Comparison of ENCODE assay signal across 8 cellular contexts in the genomic region with DNA sequence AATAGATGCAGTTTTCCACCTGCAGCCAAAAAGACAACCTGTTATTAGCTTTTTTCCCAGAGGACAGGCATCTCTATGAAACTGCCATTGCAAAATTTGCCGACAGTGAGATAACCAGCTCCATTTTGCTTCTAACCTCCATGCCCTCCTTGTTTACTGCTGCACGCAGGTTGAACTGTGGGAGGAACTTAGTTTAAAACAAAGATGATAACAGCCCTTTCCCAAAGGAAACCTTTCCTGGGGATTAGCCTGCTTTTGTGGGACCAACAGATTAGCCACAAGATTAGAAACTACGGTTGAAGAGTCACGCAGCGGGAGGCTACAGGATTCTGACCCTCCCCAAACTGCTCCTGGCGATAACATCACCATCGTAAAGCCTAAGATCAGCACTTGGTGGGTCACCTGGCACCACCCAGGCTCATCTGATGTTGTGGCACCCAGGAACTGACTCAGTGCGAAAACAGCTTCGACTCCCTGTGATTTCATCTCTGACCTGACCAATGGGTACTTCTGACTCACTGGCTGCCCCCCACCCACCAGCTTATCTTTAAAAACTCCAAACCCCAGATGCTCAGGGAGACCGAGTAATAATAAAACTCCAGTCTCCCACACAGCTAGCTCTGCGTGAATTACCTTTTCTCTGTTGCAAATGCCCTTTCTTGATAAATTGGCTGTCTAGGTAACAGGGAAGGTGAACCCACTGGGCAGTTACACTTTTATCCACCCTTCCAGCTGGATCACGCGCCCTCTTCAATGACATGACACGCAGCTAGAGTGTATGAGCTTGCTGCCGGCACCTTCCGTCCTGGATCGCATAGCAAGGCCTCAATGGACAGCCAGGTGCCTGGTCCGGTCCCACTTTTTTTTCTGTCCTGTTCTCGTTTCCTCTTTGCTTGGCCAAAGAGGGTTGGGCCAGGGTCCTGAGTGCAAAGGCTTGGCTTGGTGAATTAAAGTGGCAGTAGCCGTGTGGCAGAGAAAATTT. TPM values are rescaled to one million over a fixed set of nuclear protein-coding genes. Genes with fewer than 3 reads are reported as not detected.
DNase-seq lines count a peak whose midpoint lies in the region; ATAC-seq and TF ChIP-seq lines count a peak whose summit lies in the region.

No MANE protein-coding gene starts in this region.

- DNase-seq in IMR-90 (no peak), fibroblast of villous mesenchyme (ENCODE audit: low read depth) (peak; percentile 87), sigmoid colon (peak; percentile 56), AG08396 (ENCODE audit: low spot score) (no peak)
- peak; percentile 54 for DNase-seq in activated CD8-positive, alpha-beta memory T cell treated with anti-CD3 and anti-CD28 coated beads, Interleukin-2, amount 50 U/mL, for 4 hours

- H3K27ac ChIP-seq in BLaER1 treated with 17β-estradiol and CSF1 and Interleukin-3, amounts not matched to agents 10 nM and 100 nM, result peak overlapping the region in 9 of 11 experiments; percentile 73 to 94 (median 84); a peak in 15 of 22 replicates
- H3K27ac ChIP-seq in IMR-90 (ENCODE audit: insufficient read depth, low read length) (peak overlapping the region; percentile 94), sigmoid colon (peak overlapping the region; percentile 91 to 94 (median 92))

- no peak overlapping the region for H3K56ac ChIP-seq in IMR-90 (ENCODE audit: extremely low read depth, insufficient read depth, low read length)

- peaks cover 9% of the 10 kb centered on the region; the same call in 1 of the 2 replicates for H3K9me1 ChIP-seq in IMR-90 (ENCODE audit: insufficient read depth, low read length)

- H4K8ac ChIP-seq in IMR-90 (ENCODE audit: low read depth in 2 of 2, low read length in 2 of 2), result peak overlapping the region in 1 of 2 experiments; percentile 50; a peak in 1 of 4 replicates

- peaks cover 38 to 55% (median 47%) of the 10 kb centered on the region in 11 experiments for H3K36me3 ChIP-seq in BLaER1 treated with 17β-estradiol and CSF1 and Interleukin-3, amounts not matched to agents 10 nM and 100 nM
- H3K36me3 ChIP-seq in IMR-90 (ENCODE audit: control insufficient read depth, insufficient read depth, low read length) (peaks cover 59% of the 10 kb centered on the region), sigmoid colon (peaks cover 13 to 43% (median 26%) of the 10 kb centered on the region in 4 donors)

- TF ChIP-seq RAD21 in IMR-90 (IDR thresholded peaks at IDR 0.05; ENCODE audit: low read length), result no peak

- intact Hi-C loops in IMR-90 (cut with micrococcal nuclease) (loop anchor here (2.0 kb wide), 1 partner anchor 171 kb away; no protein-coding TSS in a partner anchor), sigmoid colon (cut with DNase I) (loop anchor here (2.0 kb wide), 1 partner anchor 171 kb away; no protein-coding TSS in a partner anchor)

- H3K9me3 ChIP-seq in BLaER1 treated with 17β-estradiol and CSF1 and Interleukin-3, amounts not matched to agents 10 nM and 100 nM (replicated peaks in 1 of 11), result no peaks in the 10 kb centered on the region
- H3K9me3 ChIP-seq in IMR-90 (ENCODE audit: control insufficient read depth, insufficient read depth, low read length) (no peaks in the 10 kb centered on the region), sigmoid colon (no peaks in the 10 kb centered on the region)

- POLR2A ChIA-PET in IMR-90 (lab: Charles Lee; ENCODE audit: unreplicated experiment), result no interaction called here

- no peak for ATAC-seq in IMR-90 (ENCODE audit: low read depth)
- no peak for ATAC-seq in HG02981 (IDR thresholded peaks at IDR 0.05; ENCODE audit: unreplicated experiment)
- no peak for ATAC-seq in HG02763 (IDR thresholded peaks at IDR 0.05; ENCODE audit: unreplicated experiment)

- peaks cover 51 to 74% (median 60%) of the 10 kb centered on the region in 10 experiments for H3K4me1 ChIP-seq in BLaER1 treated with 17β-estradiol and CSF1 and Interleukin-3, amounts not matched to agents 10 nM and 100 nM
- H3K4me1 ChIP-seq in IMR-90 (ENCODE audit: control insufficient read depth, insufficient read depth, low read length) (peaks cover 16% of the 10 kb centered on the region), sigmoid colon (peaks cover 0 to 47% (median 34%) of the 10 kb centered on the region in 4 donors)

- TF ChIP-seq EP300 in sigmoid colon (IDR thresholded peaks at IDR 0.05), result no peak

- no peak overlapping the region for H2BK20ac ChIP-seq in IMR-90 (ENCODE audit: low read depth, low read length)

- CTCF ChIA-PET in IMR-90 (lab: Yijun Ruan, JAX), result interaction anchor here (0.6 kb wide), 1 partner anchor 184 kb away, joined by 4 read pairs; no protein-coding TSS in a partner anchor

- H3K79me1 ChIP-seq in IMR-90 (ENCODE audit: low read depth in 1 of 2, low read length in 2 of 2), result peaks cover 33 to 83% of the 10 kb centered on the region in 2 experiments; a peak in 3 of 4 replicates

- H3K4me3 ChIP-seq in BLaER1 treated with 17β-estradiol and CSF1 and Interleukin-3, amounts not matched to agents 10 nM and 100 nM, result peak overlapping the region; percentile 72 to 97 (median 90)
- H3K4me3 ChIP-seq in IMR-90 (ENCODE audit: insufficient read depth, low read depth, low read length) (peak overlapping the region; percentile 95), fibroblast of villous mesenchyme (ENCODE audit: low read depth, low read length) (peak overlapping the region; percentile 86), sigmoid colon (peak overlapping the region; percentile 85 to 97 (median 88))

- H3K27me3 ChIP-seq in BLaER1 treated with 17β-estradiol and CSF1 and Interleukin-3, amounts not matched to agents 10 nM and 100 nM, result no peaks in the 10 kb centered on the region
- H3K27me3 ChIP-seq in IMR-90 (ENCODE audit: control insufficient read depth, insufficient read depth, low read length), result no peaks in the 10 kb centered on the region
- H3K27me3 ChIP-seq in sigmoid colon, result no peaks in the 10 kb centered on the region

- H4K5ac ChIP-seq in IMR-90 (ENCODE audit: low read depth, low read length), result peak overlapping the region; percentile 61; the same call in 1 of the 2 replicates

- no peak overlapping the region for H4K91ac ChIP-seq in IMR-90 (ENCODE audit: insufficient read depth, low read depth, low read length)

- H2BK120ac ChIP-seq in IMR-90 (ENCODE audit: low read depth, low read length), result no peak overlapping the region

- BruUV-seq in IMR-90 (replicated peaks; lab: Mats Ljungman, UMichigan), result no TSS peak

- H2AFZ ChIP-seq in IMR-90 (replicated peaks; ENCODE audit: low read length, poor library complexity), result no peak overlapping the region

- H3K9ac ChIP-seq in BLaER1 treated with 17β-estradiol and CSF1 and Interleukin-3, amounts not matched to agents 10 nM and 100 nM, result peak overlapping the region; percentile 78 to 95 (median 88)
- H3K9ac ChIP-seq in IMR-90 (ENCODE audit: low read depth, low read length), result peak overlapping the region; percentile 91

- peak overlapping the region; percentile 99 for H2AK9ac ChIP-seq in IMR-90 (replicated peaks; ENCODE audit: low read depth, low read length, poor library complexity)

- dilution Hi-C loops in IMR-90 (cut with HindIII; ENCODE audit: low sequenced_read_pairs, unreplicated experiment), result no loop called here

- WGBS in IMR-90 (ENCODE audit: extremely low coverage in 2 of 2, insufficient read length in 1 of 2), 2 experiments, result 86% methylated on average over 12 of the region's 20 CpGs; no CpG with 5 or more reads in 1 of the 2 experiments
- 73 to 74% methylated on average over 20 of the region's 20 CpGs for WGBS in sigmoid colon, 2 donors

- peak overlapping the region; percentile 85 for H2AK5ac ChIP-seq in IMR-90 (ENCODE audit: low read depth, low read length)

- no peak overlapping the region for H2BK5ac ChIP-seq in IMR-90 (ENCODE audit: low read depth, low read length, poor library complexity, severe bottlenecking)

- in situ Hi-C loops in IMR-90 (cut with MboI; ENCODE audit: low sequenced_read_pairs), result no loop called here

- H3K23ac ChIP-seq in IMR-90 (ENCODE audit: low read depth, low read length), result peak overlapping the region; percentile 84

- peak overlapping the region; percentile 61; the same call in 1 of the 2 replicates for H3K14ac ChIP-seq in IMR-90 (replicated peaks; ENCODE audit: low read depth, low read length)

- H3K4me2 ChIP-seq in BLaER1 treated with 17β-estradiol and CSF1 and Interleukin-3, amounts not matched to agents 10 nM and 100 nM, result peak overlapping the region; percentile 88 to 99 (median 96)
- H3K4me2 ChIP-seq in IMR-90 (ENCODE audit: low read depth, low read length), result peak overlapping the region; percentile 100

- no peak overlapping the region for H2BK15ac ChIP-seq in IMR-90 (ENCODE audit: low read depth, low read length)

- TF ChIP-seq CTCF in IMR-90 (conservative IDR thresholded peaks at IDR 0.05; ENCODE audit: low read depth, low read length) (no peak), fibroblast of villous mesenchyme (IDR thresholded peaks at IDR 0.05; ENCODE audit: insufficient read depth, low read depth, low read length) (no peak), sigmoid colon (IDR thresholded peaks at IDR 0.05) (no peak)

- no peak overlapping the region for H3K18ac ChIP-seq in IMR-90 (ENCODE audit: low read depth, low read length)

- H3K4ac ChIP-seq in IMR-90 (ENCODE audit: low read depth, low read length), result no peak overlapping the region

- TF ChIP-seq POLR2A in IMR-90 (IDR thresholded peaks at IDR 0.05; ENCODE audit: low read depth, low read length) (no peak), sigmoid colon (IDR thresholded peaks at IDR 0.05) (no peak)

- H4K20me1 ChIP-seq in BLaER1 treated with 17β-estradiol and CSF1 and Interleukin-3, amounts not matched to agents 10 nM and 100 nM, result peaks cover 14 to 87% (median 72%) of the 10 kb centered on the region in 11 experiments; a peak in 21 of 22 replicates
- peaks cover 50% of the 10 kb centered on the region for H4K20me1 ChIP-seq in IMR-90 (ENCODE audit: insufficient read depth, low read length)

TF ChIP-seq in IMR-90, 13 proteins besides CTCF, POLR2A, EP300 and RAD21:
- TF ChIP-seq RFX5 (IDR thresholded peaks at IDR 0.05; ENCODE audit: low read depth, low read length) (no peak), RCOR1 (IDR thresholded peaks at IDR 0.05; ENCODE audit: insufficient replicate concordance, low read length) (no peak), MAZ (IDR thresholded peaks at IDR 0.05; ENCODE audit: borderline replicate concordance, low read depth, low read length) (no peak)

RNA-seq across cellular contexts. Expression of a gene that starts 27.2 kb away (rescaled TPM):
- 10.9 and 19.2 TPM in 2 replicates for total RNA-seq in IMR-90 (2012; rRNA removed)
- polyA plus RNA-seq in IMR-90 (2012; rRNA removed), result 11.3 and 12.6 TPM in 2 replicates
- polyA plus RNA-seq in IMR-90 (2012; cell fraction: cytosol; rRNA removed), result 5.4 and 8.4 TPM in 2 replicates
- polyA plus RNA-seq in IMR-90 (2012; cell fraction: nucleus; rRNA removed; ENCODE audit: low replicate concordance), result 6.7 and 10.4 TPM in 2 replicates
- total RNA-seq in fibroblast of villous mesenchyme, result 19.3 and 26.3 TPM in 2 replicates
- total RNA-seq in sigmoid colon, result 10 to 100 TPM; 12.5 to 19.1 (median 15.1) TPM
- 10 to 100 TPM; 10.4 to 26.0 (median 12.6) TPM for polyA plus RNA-seq in sigmoid colon

RNA-seq across cellular contexts. Expression of a gene that starts 27.3 kb away (rescaled TPM):
- 1.6 and 1.7 TPM in 2 replicates for total RNA-seq in IMR-90 (2012; rRNA removed)
- polyA plus RNA-seq in IMR-90 (2012; rRNA removed), result 2.1 and 2.2 TPM in 2 replicates
- 2.0 and 2.3 TPM in 2 replicates for polyA plus RNA-seq in IMR-90 (2012; cell fraction: cytosol; rRNA removed)
- 1.1 and 1.6 TPM in 2 replicates for polyA plus RNA-seq in IMR-90 (2012; cell fraction: nucleus; rRNA removed; ENCODE audit: low replicate concordance)
- 6.4 and 7.3 TPM in 2 replicates for total RNA-seq in fibroblast of villous mesenchyme
- total RNA-seq in sigmoid colon, result 10 to 100 TPM in 1 of 4 donors, 1 to 10 TPM in 3; 3.9 to 10.2 (median 6.7) TPM
- 1 to 10 TPM in 2 of 3 donors, under 1 TPM in 1; 0.60 to 1.6 (median 1.4) TPM for polyA plus RNA-seq in sigmoid colon

Comparison
In these comparisons a context has a peak if more than half of its experiments do, and no peak if none do; other contexts are left out.
1. DNase-seq: peak in activated CD8-positive, alpha-beta memory T cell treated with anti-CD3 and anti-CD28 coated beads, Interleukin-2, amount 50 U/mL, for 4 hours (single experiment), fibroblast of villous mesenchyme (single experiment) and sigmoid colon (single experiment); none in IMR-90 (single experiment) and AG08396 (single experiment).
2. Peak in every context shown above with its lines, with median percentiles within 50 percentile points of each other: H3K27ac ChIP-seq and H3K4me3 ChIP-seq.